In the genomic region with DNA sequence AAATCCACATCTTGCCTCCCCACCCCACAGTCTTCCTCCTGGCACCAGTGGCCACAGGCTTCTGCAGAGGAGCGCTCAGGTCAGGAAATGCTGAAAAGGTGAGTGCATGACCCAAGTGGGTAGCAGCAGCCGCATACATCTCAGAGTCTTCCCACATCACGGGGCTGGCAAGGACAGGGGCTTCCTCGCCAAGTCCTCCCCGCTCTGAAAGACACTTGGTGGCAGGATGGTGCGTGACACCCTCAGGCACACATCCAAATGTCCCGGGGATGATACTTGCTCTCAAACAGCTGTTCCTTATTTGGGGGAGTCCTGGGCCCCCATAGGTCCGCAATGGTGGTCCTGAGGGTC, we compare ENCODE assay signal across 14 cellular contexts. TPM values are rescaled to one million over a fixed set of nuclear protein-coding genes. Genes with fewer than 3 reads are reported as not detected.
A peak's percentile ranks its signal among the peaks of the same experiment; 100 is the strongest.
DNase-seq lines count a peak whose midpoint lies in the region; ATAC-seq, FAIRE-seq and TF ChIP-seq lines count a peak whose summit lies in the region.
"Had no signal": no experiment of that assay in that cellular context is flagged by ENCODE, and none has a peak within 500 bp of the region (broad histone marks: within the 10 kb centered on the region; RNA-seq: fewer than 3 reads in every experiment).

No MANE protein-coding gene starts in this region.

- CTCF ChIA-PET in WTC11 (lab: Charles Lee), result interaction anchor here (0.6 to 3.1 kb wide), 11 partner anchors 8 to 161 kb away, joined by 3 to 13 read pairs (median 9); a partner anchor contains a TSS

- FAIRE-seq in kidney (lab: Jason Lieb, UNC), result no peak

- H4K20me1 ChIP-seq in MM.1S (ENCODE audit: insufficient read depth, low read length), result no peaks in the 10 kb centered on the region

- H3K4me3 ChIP-seq in kidney (ENCODE audit: low read length in 2 of 2), result no peak overlapping the region
- no peak overlapping the region for H3K4me3 ChIP-seq in thoracic aorta
- H3K4me3 ChIP-seq in thyroid gland (replicated peaks in 1 of 3), result no peak overlapping the region
- no peak overlapping the region for H3K4me3 ChIP-seq in MM.1S (ENCODE audit: low read length)
- H3K4me3 ChIP-seq: ovary, SJSA1 had no signal

- no peaks in the 10 kb centered on the region for H3K9me3 Mint-ChIP-seq in WTC11
- H3K9me3 Mint-ChIP-seq: central memory CD8-positive, alpha-beta T cell had no signal

- DNase-seq in WTC11 (ENCODE audit: low spot score) (no peak), kidney (no peak), thoracic aorta (ENCODE audit: low spot score) (no peak), thyroid gland (no peak), Kasumi-1 (lab: John Stamatoyannopoulos, UW) (no peak), MM.1S (no peak)
- DNase-seq: activated CD4-positive, CD25-positive, alpha-beta regulatory T cell treated with anti-CD3 and anti-CD28 coated beads, Interleukin-2, amount 50 U/mL, for 72 hours; activated effector memory CD4-positive, alpha-beta T cell treated with Interleukin-2 at 50 U/mL for 16 hours; DMS79; ovary had no signal

- no peaks in the 10 kb centered on the region for H3K79me2 ChIP-seq in MM.1S (ENCODE audit: low read length)

- H2AFZ ChIP-seq in MM.1S (ENCODE audit: low read length), result no peak overlapping the region

- H3K36me3 ChIP-seq in kidney (ENCODE audit: control insufficient read depth in 1 of 2, insufficient read depth in 2 of 2, low read length in 2 of 2), result no peaks in the 10 kb centered on the region
- H3K36me3 ChIP-seq in thoracic aorta, result no peaks in the 10 kb centered on the region
- no peaks in the 10 kb centered on the region for H3K36me3 ChIP-seq in thyroid gland
- H3K36me3 ChIP-seq in MM.1S (replicated peaks; ENCODE audit: insufficient read depth, low read length), result no peaks in the 10 kb centered on the region
- H3K36me3 ChIP-seq: ovary, SJSA1 had no signal

- TF ChIP-seq CTCF in WTC11 (IDR thresholded peaks at IDR 0.05) (no peak), kidney (IDR thresholded peaks at IDR 0.05; ENCODE audit: borderline replicate concordance, extremely low read depth, insufficient read depth) (no peak), thoracic aorta (IDR thresholded peaks at IDR 0.05) (no peak), thyroid gland (IDR thresholded peaks at IDR 0.05) (no peak), MM.1S (IDR thresholded peaks at IDR 0.05; ENCODE audit: low read length) (no peak)

- H3K9me2 ChIP-seq in MM.1S (replicated peaks; ENCODE audit: insufficient read depth, low read length), result no peaks in the 10 kb centered on the region

- peak; percentile 10 for ATAC-seq in HG02981 (IDR thresholded peaks at IDR 0.05; ENCODE audit: unreplicated experiment)
- ATAC-seq in WTC11, result no peak
- ATAC-seq in thoracic aorta (ENCODE audit: insufficient number of reproducible peaks, low FRiP score, low read depth), result no peak
- ATAC-seq: stimulated activated naive CD8-positive, alpha-beta T cell treated with anti-CD3 and anti-CD28 coated beads, Interleukin-15, Interleukin-2, amounts not matched to agents 100 U/mL and 50 U/mL, for 24 hours had no signal

- 50 to 80% methylated on average over 2 to 8 of the region's 8 CpGs for WGBS in thyroid gland, 2 donors

- H3K9ac ChIP-seq in kidney (ENCODE audit: low read length in 2 of 2), result peak overlapping the region; percentile 22 to 81
- H3K9ac ChIP-seq in MM.1S (ENCODE audit: low read length), result no peak overlapping the region

- H3F3A ChIP-seq in MM.1S (ENCODE audit: insufficient read depth, low read length), result no peaks in the 10 kb centered on the region; the same call in 1 of the 2 replicates

- H3K4me3 Mint-ChIP-seq in WTC11, result no peak overlapping the region
- H3K4me3 Mint-ChIP-seq: central memory CD8-positive, alpha-beta T cell had no signal

- peak overlapping the region; percentile 41; the same call in 1 of the 2 replicates for H3K27ac Mint-ChIP-seq in WTC11

- H3K9me3 ChIP-seq in kidney (ENCODE audit: control insufficient read depth in 1 of 2, low read length in 2 of 2) (no peaks in the 10 kb centered on the region), thoracic aorta (no peaks in the 10 kb centered on the region), thyroid gland (no peaks in the 10 kb centered on the region), MM.1S (replicated peaks; ENCODE audit: insufficient read depth, low read length) (no peaks in the 10 kb centered on the region)
- H3K9me3 ChIP-seq: ovary, SJSA1 had no signal

- no peak overlapping the region for H3K4me2 ChIP-seq in MM.1S (ENCODE audit: low read depth, low read length)

- peaks cover 12% of the 10 kb centered on the region for H3K27me3 Mint-ChIP-seq in WTC11 (ENCODE audit: low read depth)
- H3K27me3 Mint-ChIP-seq: central memory CD8-positive, alpha-beta T cell had no signal

- intact Hi-C loops in kidney (cut with DNase I), result no loop called here
- intact Hi-C loops in thyroid gland (cut with DNase I), result no loop called here

- H3K27me3 ChIP-seq in thoracic aorta (replicated peaks; ENCODE audit: insufficient read depth) (no peaks in the 10 kb centered on the region), thyroid gland (no peaks in the 10 kb centered on the region), MM.1S (replicated peaks; ENCODE audit: insufficient read depth, low read length) (no peaks in the 10 kb centered on the region)
- H3K27me3 ChIP-seq: ovary, SJSA1 had no signal

- H3K4me1 ChIP-seq in kidney (ENCODE audit: control insufficient read depth in 1 of 2, insufficient read depth in 1 of 2, low read depth in 1 of 2, low read length in 2 of 2) (peaks cover 22 to 41% of the 10 kb centered on the region in 2 donors), thoracic aorta (ENCODE audit: control insufficient read depth in 1 of 2, low read depth in 2 of 2) (peaks cover 18 to 28% of the 10 kb centered on the region in 2 donors), thyroid gland (peaks cover 20 to 35% of the 10 kb centered on the region in 2 donors), MM.1S (ENCODE audit: low read length) (peaks cover 1% of the 10 kb centered on the region; the same call in 1 of the 2 replicates)

- H3K36me3 Mint-ChIP-seq in WTC11, result no peaks in the 10 kb centered on the region

- POLR2A ChIA-PET in WTC11 (lab: Charles Lee), result interaction anchor here (1.3 kb wide), 1 partner anchor 10 kb away, joined by 4 read pairs; no protein-coding TSS in a partner anchor

- H3K4me1 Mint-ChIP-seq in WTC11, result peaks cover 35% of the 10 kb centered on the region

- TF ChIP-seq POLR2A in thyroid gland (IDR thresholded peaks at IDR 0.05), result no peak

- H3K27ac ChIP-seq in kidney (ENCODE audit: low read depth in 2 of 2, low read length in 2 of 2), result peak overlapping the region; percentile 85 to 95
- peak overlapping the region; percentile 82 to 84 for H3K27ac ChIP-seq in thoracic aorta
- no peak overlapping the region for H3K27ac ChIP-seq in thyroid gland
- H3K27ac ChIP-seq in MM.1S (ENCODE audit: low read length), result no peak overlapping the region
- H3K27ac ChIP-seq: ovary, SJSA1 had no signal

TF ChIP-seq in WTC11, 78 proteins besides CTCF, POLR2A, EP300 and RAD21 (continues in another document):
- TF ChIP-seq, protein P1, sequence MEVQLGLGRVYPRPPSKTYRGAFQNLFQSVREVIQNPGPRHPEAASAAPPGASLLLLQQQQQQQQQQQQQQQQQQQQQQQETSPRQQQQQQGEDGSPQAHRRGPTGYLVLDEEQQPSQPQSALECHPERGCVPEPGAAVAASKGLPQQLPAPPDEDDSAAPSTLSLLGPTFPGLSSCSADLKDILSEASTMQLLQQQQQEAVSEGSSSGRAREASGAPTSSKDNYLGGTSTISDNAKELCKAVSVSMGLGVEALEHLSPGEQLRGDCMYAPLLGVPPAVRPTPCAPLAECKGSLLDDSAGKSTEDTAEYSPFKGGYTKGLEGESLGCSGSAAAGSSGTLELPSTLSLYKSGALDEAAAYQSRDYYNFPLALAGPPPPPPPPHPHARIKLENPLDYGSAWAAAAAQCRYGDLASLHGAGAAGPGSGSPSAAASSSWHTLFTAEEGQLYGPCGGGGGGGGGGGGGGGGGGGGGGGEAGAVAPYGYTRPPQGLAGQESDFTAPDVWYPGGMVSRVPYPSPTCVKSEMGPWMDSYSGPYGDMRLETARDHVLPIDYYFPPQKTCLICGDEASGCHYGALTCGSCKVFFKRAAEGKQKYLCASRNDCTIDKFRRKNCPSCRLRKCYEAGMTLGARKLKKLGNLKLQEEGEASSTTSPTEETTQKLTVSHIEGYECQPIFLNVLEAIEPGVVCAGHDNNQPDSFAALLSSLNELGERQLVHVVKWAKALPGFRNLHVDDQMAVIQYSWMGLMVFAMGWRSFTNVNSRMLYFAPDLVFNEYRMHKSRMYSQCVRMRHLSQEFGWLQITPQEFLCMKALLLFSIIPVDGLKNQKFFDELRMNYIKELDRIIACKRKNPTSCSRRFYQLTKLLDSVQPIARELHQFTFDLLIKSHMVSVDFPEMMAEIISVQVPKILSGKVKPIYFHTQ (CRISPR knock-in tag; IDR thresholded peaks at IDR 0.05), result no peak
- TF ChIP-seq CBFB (CRISPR knock-in tag; IDR thresholded peaks at IDR 0.05; ENCODE audit: low read depth) (no peak), ATF1 (CRISPR knock-in tag; IDR thresholded peaks at IDR 0.05) (no peak)

RNA-seq across cellular contexts. Expression of a gene that starts 8.8 kb away (rescaled TPM):
- total RNA-seq in WTC11 (2021), result 32.4 to 33.5 TPM (median 33.1 TPM) in 3 replicates
- 184 TPM for total RNA-seq in kidney
- 28.4 TPM for polyA plus RNA-seq in kidney (ENCODE audit: insufficient read depth, low read depth, low replicate concordance)
- 10 to 100 TPM in 1 of 2 donors, 1 to 10 TPM in 1; 9.2 to 10.0 TPM for total RNA-seq in thoracic aorta
- total RNA-seq in thyroid gland, result 10 to 100 TPM; 24.1 to 40.3 (median 27.6) TPM

RNA-seq across cellular contexts. Expression of a gene that starts 30.8 kb away (rescaled TPM):
- total RNA-seq in WTC11 (2021) (13.2 to 15.9 TPM (median 14.8 TPM) in 3 replicates), kidney (31.8 TPM), thoracic aorta (1 to 10 TPM; 6.1 to 7.6 TPM), thyroid gland (10 to 100 TPM in 2 of 4 donors, 1 to 10 TPM in 2; 8.7 to 13.1 (median 10.5) TPM)
- polyA plus RNA-seq in kidney (ENCODE audit: insufficient read depth, low read depth, low replicate concordance), result 35.1 TPM

RNA-seq across cellular contexts. Expression of a gene that starts 32.0 kb away (rescaled TPM):
- total RNA-seq in WTC11 (2021) (31.3 to 34.0 TPM (median 32.8 TPM) in 3 replicates), kidney (30.2 TPM), thoracic aorta (10 to 100 TPM; 18.7 to 22.7 TPM), thyroid gland (10 to 100 TPM; 33.6 to 48.6 (median 41.7) TPM)
- polyA plus RNA-seq in kidney (ENCODE audit: insufficient read depth, low read depth, low replicate concordance), result 26.0 TPM

RNA-seq across cellular contexts. Expression of a gene that starts 32.2 kb away (rescaled TPM):
- total RNA-seq in WTC11 (2021) (383 to 427 TPM (median 419 TPM) in 3 replicates), kidney (261 TPM), thoracic aorta (100 to 1,000 TPM; 109 to 189 TPM), thyroid gland (100 to 1,000 TPM; 172 to 408 (median 330) TPM)
- polyA plus RNA-seq in kidney (ENCODE audit: insufficient read depth, low read depth, low replicate concordance), result 916 TPM

RNA-seq across cellular contexts. Expression of a gene that starts 52.5 kb away (rescaled TPM):
- total RNA-seq in WTC11 (2021), result 91.0 to 102 TPM (median 96.9 TPM) in 3 replicates
- total RNA-seq in kidney, result 59.4 TPM
- polyA plus RNA-seq in kidney (ENCODE audit: insufficient read depth, low read depth, low replicate concordance), result 74.9 TPM
- total RNA-seq in thoracic aorta, result 10 to 100 TPM; 57.9 to 80.0 TPM
- 100 to 1,000 TPM in 3 of 4 donors, 10 to 100 TPM in 1; 84.7 to 203 (median 107) TPM for total RNA-seq in thyroid gland

Comparison
In these comparisons a context has a peak if more than half of its experiments do, and no peak if none do; other contexts are left out.
1. H3K27ac ChIP-seq: peak in kidney (2 of 2) and thoracic aorta (2 of 2); none in thyroid gland (0 of 3) and MM.1S (single experiment).